Comparison of ENCODE assay signal across 8 cellular contexts in the genomic region with DNA sequence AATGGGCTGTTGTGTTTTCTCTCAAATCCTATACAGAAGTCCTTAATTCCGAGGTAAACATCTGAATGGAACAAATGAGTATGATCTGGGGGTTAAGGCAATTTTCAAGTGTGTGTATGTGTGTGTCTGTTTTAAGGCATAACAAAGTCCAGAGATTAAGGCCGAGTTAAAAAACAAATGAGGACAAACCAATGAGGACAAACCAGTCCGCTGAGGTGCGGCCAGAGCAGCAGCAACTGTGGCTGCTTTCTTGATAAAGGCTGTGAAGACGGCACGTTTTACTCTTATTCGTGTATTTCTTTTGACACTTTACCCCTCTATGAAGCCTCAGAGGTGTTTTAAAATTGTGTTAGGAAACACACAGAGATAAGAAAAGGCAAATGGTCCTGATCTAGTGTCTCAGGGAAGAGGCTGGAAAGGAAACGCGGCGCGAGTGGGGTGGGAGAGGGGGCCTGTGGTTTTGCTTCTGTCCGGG. TPM values are rescaled to one million over a fixed set of nuclear protein-coding genes. Genes with fewer than 3 reads are reported as not detected.
DNase-seq lines count a peak whose midpoint lies in the region; ATAC-seq and TF ChIP-seq lines count a peak whose summit lies in the region.

No MANE protein-coding gene starts in this region.

- peaks cover 15% of the 10 kb centered on the region for H3K23me2 ChIP-seq in H9 (ENCODE audit: insufficient read length, low read depth, low read length, poor library complexity, severe bottlenecking)

- no peak overlapping the region for H3K18ac ChIP-seq in H9 (ENCODE audit: insufficient read length, low read depth, low read length)

- H3K4me1 ChIP-seq in H9 (ENCODE audit: insufficient read depth, low read length): no peaks in the 10 kb centered on the region
- H3K4me1 ChIP-seq in skeletal muscle satellite cell (ENCODE audit: control insufficient read depth, insufficient read depth, low read length): peaks cover 32% of the 10 kb centered on the region

- intact Hi-C loops in left ventricle myocardium superior (cut with micrococcal nuclease): no loop called here

- H3K4me2 ChIP-seq in H9 (ENCODE audit: insufficient read depth, insufficient read length, low read length) (peak overlapping the region; percentile 69), skeletal muscle satellite cell (ENCODE audit: low read length) (peak overlapping the region; percentile 95)

- H3K9me3 Mint-ChIP-seq in H9: peaks cover 0 to 7% of the 10 kb centered on the region in 2 experiments; a peak in 4 of 5 replicates

- no peaks in the 10 kb centered on the region for H3K27me3 Mint-ChIP-seq in H9 (ENCODE audit: low read depth)

- H2BK20ac ChIP-seq in H9 (ENCODE audit: low read depth, low read length, poor library complexity, severe bottlenecking): no peak overlapping the region

- no peak for TF ChIP-seq CTCF in H9 (conservative IDR thresholded peaks at IDR 0.05)
- no peak for TF ChIP-seq CTCF in WERI-Rb-1 (IDR thresholded peaks at IDR 0.05; ENCODE audit: low read depth, low read length)

- peak overlapping the region; percentile 50 for H3K56ac ChIP-seq in H9 (ENCODE audit: insufficient read length, low read depth, low read length)

- no peak overlapping the region for H4K91ac ChIP-seq in H9 (ENCODE audit: insufficient read length, low read depth, low read length)

- no peak overlapping the region for H2BK12ac ChIP-seq in H9 (ENCODE audit: insufficient read length, low read depth, low read length)

- H3K27me3 ChIP-seq in H9 (ENCODE audit: insufficient read depth, low read length) (no peaks in the 10 kb centered on the region), WERI-Rb-1 (ENCODE audit: insufficient read depth, low read depth, severe bottlenecking) (no peaks in the 10 kb centered on the region), skeletal muscle satellite cell (ENCODE audit: control insufficient read depth, insufficient read depth, low read length) (no peaks in the 10 kb centered on the region)

- H4K8ac ChIP-seq in H9 (replicated peaks; ENCODE audit: insufficient read length, low read depth, low read length): no peak overlapping the region

- H2AFZ ChIP-seq in H9 (ENCODE audit: low read length): no peak overlapping the region

- ATAC-seq in left ventricle myocardium superior (peak; percentile 14), HG03439 (IDR thresholded peaks at IDR 0.05; ENCODE audit: unreplicated experiment) (no peak)

- H3K27ac ChIP-seq in H9 (ENCODE audit: insufficient read length, low read depth, low read length) (peak overlapping the region; percentile 66), WERI-Rb-1 (peak overlapping the region; percentile 62)

- no peak overlapping the region for H2BK5ac ChIP-seq in H9 (ENCODE audit: insufficient read length, low read length)

- H3K9me3 ChIP-seq in H9 (ENCODE audit: control insufficient read depth, low read depth, low read length) (no peaks in the 10 kb centered on the region), WERI-Rb-1 (ENCODE audit: severe bottlenecking) (no peaks in the 10 kb centered on the region), skeletal muscle satellite cell (replicated peaks; ENCODE audit: low read length) (no peaks in the 10 kb centered on the region)

- H3K9ac ChIP-seq in H9 (ENCODE audit: extremely low read depth, insufficient read length, low read length) (peak overlapping the region; percentile 97), skeletal muscle satellite cell (ENCODE audit: low read depth, low read length) (peak overlapping the region; percentile 92)

- no peak overlapping the region for H3K4ac ChIP-seq in H9 (ENCODE audit: low read depth, low read length)

- H3K23ac ChIP-seq in H9 (ENCODE audit: insufficient read length, low read depth, low read length): no peak overlapping the region

- H3K4me3 ChIP-seq in WERI-Rb-1 (ENCODE audit: low read depth, low read length) (peak overlapping the region; percentile 79), skeletal muscle satellite cell (ENCODE audit: low read length) (peak overlapping the region; percentile 94)

- H3K36me3 ChIP-seq in WERI-Rb-1 (no peaks in the 10 kb centered on the region), skeletal muscle satellite cell (ENCODE audit: insufficient read depth, low read length) (no peaks in the 10 kb centered on the region)

- H3K4me1 Mint-ChIP-seq in H9: peaks cover 27 to 37% of the 10 kb centered on the region in 2 experiments

- no peak overlapping the region for H2BK120ac ChIP-seq in H9 (ENCODE audit: low read depth, low read length, poor library complexity, severe bottlenecking)

- H3K79me1 ChIP-seq in H9 (ENCODE audit: insufficient read depth, low read depth, low read length, poor library complexity, severe bottlenecking): no peaks in the 10 kb centered on the region

- H3K27ac Mint-ChIP-seq in H9: peak overlapping the region; percentile 88 to 100 (median 98)

- H3K36me3 Mint-ChIP-seq in H9 (ENCODE audit: insufficient read depth in 1 of 3, low read depth in 3 of 3): peaks cover 8 to 18% (median 10%) of the 10 kb centered on the region in 3 experiments; a peak in 6 of 7 replicates

- no peak overlapping the region for H3T11ph ChIP-seq in H9 (ENCODE audit: low read length)

- no peak overlapping the region for H2AK5ac ChIP-seq in H9 (ENCODE audit: insufficient read length, low read length)

- H2BK15ac ChIP-seq in H9 (ENCODE audit: low read depth, low read length): no peak overlapping the region

- no CpG with 5 or more reads among the region's 12 CpGs for WGBS in H9 (ENCODE audit: extremely low coverage, insufficient read length, low lambda C conversion rate)

- DNase-seq in H9 (no peak), WERI-Rb-1 (no peak), left ventricle myocardium superior (peak; percentile 26), GF-D8 (lab: John Stamatoyannopoulos, UW) (no peak), NCI-H128 (lab: John Stamatoyannopoulos, UW; ENCODE audit: unreplicated experiment) (no peak), inferior parietal cortex (ENCODE audit: extremely low spot score) (no peak)

- peaks cover 29% of the 10 kb centered on the region; the same call in 1 of the 2 replicates for H3K79me2 ChIP-seq in H9 (ENCODE audit: insufficient read depth, low read length)

- H3K14ac ChIP-seq in H9 (ENCODE audit: insufficient read depth, low read length): no peak overlapping the region

- H4K5ac ChIP-seq in H9 (ENCODE audit: insufficient read length, low read depth, low read length): no peak overlapping the region

- H3K4me3 Mint-ChIP-seq in H9: peak overlapping the region; percentile 93 to 97

- no peaks in the 10 kb centered on the region for H4K20me1 ChIP-seq in H9 (ENCODE audit: control insufficient read depth, insufficient read depth, insufficient read length)

RNA-seq across cellular contexts. Expression of a gene that starts 0.5 kb away (rescaled TPM):
- 124 and 140 TPM in 2 replicates for total RNA-seq in H9 (2021)
- 4.6 TPM for total RNA-seq in left ventricle myocardium superior
- 21.0 and 21.4 TPM in 2 replicates for total RNA-seq in skeletal muscle satellite cell (2012; rRNA removed)

Comparison
In these comparisons a context has a peak if more than half of its experiments do, and no peak if none do; other contexts are left out.
1. RNA of a gene that starts 0.5 kb away (total RNA-seq): 124 to 140 TPM in H9; 4.6 TPM in left ventricle myocardium superior (single experiment); every median in the first group is over 10 times any median in the second.